In genomic region chr18:42338683-42339082, GRCh38 we compare ENCODE assay signal across 2 cellular contexts.
A peak's percentile ranks its signal among the peaks of the same experiment; 100 is the strongest.
TF ChIP-seq lines count a peak whose summit lies in the region.

No MANE protein-coding gene starts in this region.

TF ChIP-seq in H1, 55 proteins besides CTCF, POLR2A, EP300 and RAD21:
- TF ChIP-seq SP2 (IDR thresholded peaks at IDR 0.05; ENCODE audit: low read length) = no peak
- no peak for TF ChIP-seq KDM1A (IDR thresholded peaks at IDR 0.05; ENCODE audit: borderline replicate concordance, low read length)
- TF ChIP-seq RBBP5 (IDR thresholded peaks at IDR 0.05; ENCODE audit: borderline replicate concordance, low read depth, low read length) = no peak
- no peak for TF ChIP-seq TBP (IDR thresholded peaks at IDR 0.05; ENCODE audit: low read depth, low read length)
- TF ChIP-seq TEAD4 (IDR thresholded peaks at IDR 0.05; ENCODE audit: low read depth, low read length) = peak; percentile 19; the same call in 1 of the 2 replicates
- TF ChIP-seq KDM4A (IDR thresholded peaks at IDR 0.05; ENCODE audit: low read depth, low read length, severe bottlenecking) = no peak
- TF ChIP-seq CBX8 (IDR thresholded peaks at IDR 0.05; ENCODE audit: borderline replicate concordance, low read depth, low read length) = no peak
- no peak for TF ChIP-seq NANOG (IDR thresholded peaks at IDR 0.05; ENCODE audit: insufficient read depth, low read depth, low read length, poor library complexity, severe bottlenecking)
- TF ChIP-seq PHF8 (conservative IDR thresholded peaks at IDR 0.05; ENCODE audit: low read depth, low read length) = no peak
- no peak for TF ChIP-seq EGR1 (IDR thresholded peaks at IDR 0.05; ENCODE audit: borderline replicate concordance, low read depth, low read length)
- no peak for TF ChIP-seq HDAC2 (IDR thresholded peaks at IDR 0.05; ENCODE audit: borderline replicate concordance in 1 of 2, low read depth in 2 of 2, low read length in 2 of 2)
- TF ChIP-seq CHD7 (IDR thresholded peaks at IDR 0.05; ENCODE audit: insufficient replicate concordance, low read length) = peak; percentile 61
- no peak for TF ChIP-seq SIRT6 (IDR thresholded peaks at IDR 0.05; ENCODE audit: low read length)
- no peak for TF ChIP-seq POU5F1 (IDR thresholded peaks at IDR 0.05; ENCODE audit: low read depth, low read length)
- no peak for TF ChIP-seq SIX5 (IDR thresholded peaks at IDR 0.05; ENCODE audit: low read depth, low read length)
- no peak for TF ChIP-seq SUZ12 (IDR thresholded peaks at IDR 0.05; ENCODE audit: low read length)
- TF ChIP-seq CBX5 (IDR thresholded peaks at IDR 0.05; ENCODE audit: low read depth, low read length) = no peak
TF ChIP-seq in H1: peak in this region for 2.

TF ChIP-seq in HepG2, 621 proteins besides CTCF, POLR2A, EP300 and RAD21 (continues in another document):
- no peak for TF ChIP-seq ZNF124 (CRISPR knock-in tag; IDR thresholded peaks at IDR 0.05)
- no peak for TF ChIP-seq ZNF672 (CRISPR knock-in tag; IDR thresholded peaks at IDR 0.05)
- peak; percentile 99 for TF ChIP-seq HOXD1 (CRISPR knock-in tag; IDR thresholded peaks at IDR 0.05)
- 0 out of 2 replicates have a peak, but pooled peaks have one; percentile 37 for TF ChIP-seq ZBTB43 (CRISPR knock-in tag; conservative IDR thresholded peaks at IDR 0.05)
- TF ChIP-seq SP5 (CRISPR knock-in tag; IDR thresholded peaks at IDR 0.05; ENCODE audit: borderline replicate concordance, low read depth) = peak; percentile 81
- no peak for TF ChIP-seq ZBTB21 (CRISPR knock-in tag; IDR thresholded peaks at IDR 0.05)
- TF ChIP-seq, protein P1, sequence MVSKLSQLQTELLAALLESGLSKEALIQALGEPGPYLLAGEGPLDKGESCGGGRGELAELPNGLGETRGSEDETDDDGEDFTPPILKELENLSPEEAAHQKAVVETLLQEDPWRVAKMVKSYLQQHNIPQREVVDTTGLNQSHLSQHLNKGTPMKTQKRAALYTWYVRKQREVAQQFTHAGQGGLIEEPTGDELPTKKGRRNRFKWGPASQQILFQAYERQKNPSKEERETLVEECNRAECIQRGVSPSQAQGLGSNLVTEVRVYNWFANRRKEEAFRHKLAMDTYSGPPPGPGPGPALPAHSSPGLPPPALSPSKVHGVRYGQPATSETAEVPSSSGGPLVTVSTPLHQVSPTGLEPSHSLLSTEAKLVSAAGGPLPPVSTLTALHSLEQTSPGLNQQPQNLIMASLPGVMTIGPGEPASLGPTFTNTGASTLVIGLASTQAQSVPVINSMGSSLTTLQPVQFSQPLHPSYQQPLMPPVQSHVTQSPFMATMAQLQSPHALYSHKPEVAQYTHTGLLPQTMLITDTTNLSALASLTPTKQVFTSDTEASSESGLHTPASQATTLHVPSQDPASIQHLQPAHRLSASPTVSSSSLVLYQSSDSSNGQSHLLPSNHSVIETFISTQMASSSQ (IDR thresholded peaks at IDR 0.05; ENCODE audit: low read depth) = peak; percentile 67
- TF ChIP-seq, protein P1 (CRISPR knock-in tag; IDR thresholded peaks at IDR 0.05; ENCODE audit: borderline replicate concordance) = peak; percentile 88; the same call in 1 of the 2 replicates
- no peak for TF ChIP-seq XRCC5 (optimal IDR thresholded peaks at IDR 0.05; ENCODE audit: low read length)
- peak; percentile 50; the same call in 1 of the 2 replicates for TF ChIP-seq TBX3 (IDR thresholded peaks at IDR 0.05; ENCODE audit: borderline replicate concordance)
- no peak for TF ChIP-seq ZNF253 (CRISPR knock-in tag; IDR thresholded peaks at IDR 0.05; ENCODE audit: borderline replicate concordance)
- TF ChIP-seq CERS6 (CRISPR knock-in tag; IDR thresholded peaks at IDR 0.05) = no peak
- TF ChIP-seq HBP1 (CRISPR knock-in tag; IDR thresholded peaks at IDR 0.05; ENCODE audit: low read depth) = no peak
- TF ChIP-seq TBX2 (CRISPR knock-in tag; IDR thresholded peaks at IDR 0.05; ENCODE audit: borderline replicate concordance) = peak; percentile 44; the same call in 1 of the 2 replicates
- TF ChIP-seq ZNF678 (CRISPR knock-in tag; IDR thresholded peaks at IDR 0.05) = no peak
- TF ChIP-seq JUNB (CRISPR knock-in tag; IDR thresholded peaks at IDR 0.05; ENCODE audit: borderline replicate concordance) = no peak
- TF ChIP-seq ISL2 (CRISPR knock-in tag; IDR thresholded peaks at IDR 0.05) = peak; percentile 80
- no peak for TF ChIP-seq SOX13 (IDR thresholded peaks at IDR 0.05)
- TF ChIP-seq SOX13 (CRISPR knock-in tag; conservative IDR thresholded peaks at IDR 0.05 in 1 of 2, IDR thresholded peaks at IDR 0.05 in 1 of 2) = peak in 1 of 2 experiments; percentile 65; a peak in 1 of 4 replicates
- TF ChIP-seq, protein P2, sequence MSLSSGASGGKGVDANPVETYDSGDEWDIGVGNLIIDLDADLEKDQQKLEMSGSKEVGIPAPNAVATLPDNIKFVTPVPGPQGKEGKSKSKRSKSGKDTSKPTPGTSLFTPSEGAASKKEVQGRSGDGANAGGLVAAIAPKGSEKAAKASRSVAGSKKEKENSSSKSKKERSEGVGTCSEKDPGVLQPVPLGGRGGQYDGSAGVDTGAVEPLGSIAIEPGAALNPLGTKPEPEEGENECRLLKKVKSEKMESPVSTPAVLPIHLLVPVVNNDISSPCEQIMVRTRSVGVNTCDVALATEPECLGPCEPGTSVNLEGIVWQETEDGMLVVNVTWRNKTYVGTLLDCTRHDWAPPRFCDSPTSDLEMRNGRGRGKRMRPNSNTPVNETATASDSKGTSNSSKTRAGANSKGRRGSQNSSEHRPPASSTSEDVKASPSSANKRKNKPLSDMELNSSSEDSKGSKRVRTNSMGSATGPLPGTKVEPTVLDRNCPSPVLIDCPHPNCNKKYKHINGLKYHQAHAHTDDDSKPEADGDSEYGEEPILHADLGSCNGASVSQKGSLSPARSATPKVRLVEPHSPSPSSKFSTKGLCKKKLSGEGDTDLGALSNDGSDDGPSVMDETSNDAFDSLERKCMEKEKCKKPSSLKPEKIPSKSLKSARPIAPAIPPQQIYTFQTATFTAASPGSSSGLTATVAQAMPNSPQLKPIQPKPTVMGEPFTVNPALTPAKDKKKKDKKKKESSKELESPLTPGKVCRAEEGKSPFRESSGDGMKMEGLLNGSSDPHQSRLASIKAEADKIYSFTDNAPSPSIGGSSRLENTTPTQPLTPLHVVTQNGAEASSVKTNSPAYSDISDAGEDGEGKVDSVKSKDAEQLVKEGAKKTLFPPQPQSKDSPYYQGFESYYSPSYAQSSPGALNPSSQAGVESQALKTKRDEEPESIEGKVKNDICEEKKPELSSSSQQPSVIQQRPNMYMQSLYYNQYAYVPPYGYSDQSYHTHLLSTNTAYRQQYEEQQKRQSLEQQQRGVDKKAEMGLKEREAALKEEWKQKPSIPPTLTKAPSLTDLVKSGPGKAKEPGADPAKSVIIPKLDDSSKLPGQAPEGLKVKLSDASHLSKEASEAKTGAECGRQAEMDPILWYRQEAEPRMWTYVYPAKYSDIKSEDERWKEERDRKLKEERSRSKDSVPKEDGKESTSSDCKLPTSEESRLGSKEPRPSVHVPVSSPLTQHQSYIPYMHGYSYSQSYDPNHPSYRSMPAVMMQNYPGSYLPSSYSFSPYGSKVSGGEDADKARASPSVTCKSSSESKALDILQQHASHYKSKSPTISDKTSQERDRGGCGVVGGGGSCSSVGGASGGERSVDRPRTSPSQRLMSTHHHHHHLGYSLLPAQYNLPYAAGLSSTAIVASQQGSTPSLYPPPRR (CRISPR knock-in tag; IDR thresholded peaks at IDR 0.05; ENCODE audit: borderline replicate concordance) = peak; percentile 77
- no peak for TF ChIP-seq ZNF280D (CRISPR knock-in tag; IDR thresholded peaks at IDR 0.05)
- TF ChIP-seq MXD3 (CRISPR knock-in tag; IDR thresholded peaks at IDR 0.05) = no peak
- no peak for TF ChIP-seq MAF1 (CRISPR knock-in tag; IDR thresholded peaks at IDR 0.05; ENCODE audit: borderline replicate concordance)
- peak; percentile 31; the same call in 1 of the 2 replicates for TF ChIP-seq NCOR1 (IDR thresholded peaks at IDR 0.05; ENCODE audit: borderline replicate concordance, low read length)
- no peak for TF ChIP-seq NCOA1 (CRISPR knock-in tag; IDR thresholded peaks at IDR 0.05)
- TF ChIP-seq, protein P3, sequence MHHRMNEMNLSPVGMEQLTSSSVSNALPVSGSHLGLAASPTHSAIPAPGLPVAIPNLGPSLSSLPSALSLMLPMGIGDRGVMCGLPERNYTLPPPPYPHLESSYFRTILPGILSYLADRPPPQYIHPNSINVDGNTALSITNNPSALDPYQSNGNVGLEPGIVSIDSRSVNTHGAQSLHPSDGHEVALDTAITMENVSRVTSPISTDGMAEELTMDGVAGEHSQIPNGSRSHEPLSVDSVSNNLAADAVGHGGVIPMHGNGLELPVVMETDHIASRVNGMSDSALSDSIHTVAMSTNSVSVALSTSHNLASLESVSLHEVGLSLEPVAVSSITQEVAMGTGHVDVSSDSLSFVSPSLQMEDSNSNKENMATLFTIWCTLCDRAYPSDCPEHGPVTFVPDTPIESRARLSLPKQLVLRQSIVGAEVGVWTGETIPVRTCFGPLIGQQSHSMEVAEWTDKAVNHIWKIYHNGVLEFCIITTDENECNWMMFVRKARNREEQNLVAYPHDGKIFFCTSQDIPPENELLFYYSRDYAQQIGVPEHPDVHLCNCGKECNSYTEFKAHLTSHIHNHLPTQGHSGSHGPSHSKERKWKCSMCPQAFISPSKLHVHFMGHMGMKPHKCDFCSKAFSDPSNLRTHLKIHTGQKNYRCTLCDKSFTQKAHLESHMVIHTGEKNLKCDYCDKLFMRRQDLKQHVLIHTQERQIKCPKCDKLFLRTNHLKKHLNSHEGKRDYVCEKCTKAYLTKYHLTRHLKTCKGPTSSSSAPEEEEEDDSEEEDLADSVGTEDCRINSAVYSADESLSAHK (CRISPR knock-in tag; IDR thresholded peaks at IDR 0.05; ENCODE audit: borderline replicate concordance) = no peak
- peak; percentile 38 for TF ChIP-seq TEAD3 (CRISPR knock-in tag; optimal IDR thresholded peaks at IDR 0.05; ENCODE audit: borderline replicate concordance)
- no peak for TF ChIP-seq BHLHE40 (IDR thresholded peaks at IDR 0.05; ENCODE audit: low read length)
- TF ChIP-seq CHCHD3 (CRISPR knock-in tag; IDR thresholded peaks at IDR 0.05) = no peak
- TF ChIP-seq MED13 (CRISPR knock-in tag; IDR thresholded peaks at IDR 0.05) = no peak
- TF ChIP-seq HMGA1 (CRISPR knock-in tag; conservative IDR thresholded peaks at IDR 0.05) = no peak
- no peak for TF ChIP-seq HOXA7 (CRISPR knock-in tag; IDR thresholded peaks at IDR 0.05)
